Comparison of ENCODE assay signal across 15 cellular contexts in the genomic region with DNA sequence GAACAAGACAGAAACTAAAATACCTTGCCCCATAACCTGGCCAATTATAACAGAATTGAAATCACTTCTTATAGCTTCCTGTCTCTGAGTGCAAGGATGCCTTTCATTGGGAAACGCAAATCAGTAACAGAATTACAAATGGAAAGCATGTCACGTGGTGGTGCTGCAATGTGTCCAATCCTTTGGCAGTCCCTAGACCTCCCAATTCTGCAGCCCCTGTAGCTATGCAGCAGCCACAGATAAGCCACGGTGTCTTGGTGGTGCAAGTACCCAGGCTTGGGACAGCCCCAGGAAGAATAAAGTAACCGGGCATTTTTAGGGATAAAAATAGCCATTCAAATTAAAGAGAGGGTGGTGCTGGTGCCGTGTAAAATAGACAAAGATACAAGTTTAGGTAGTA.
DNase-seq lines count a peak whose midpoint lies in the region; ATAC-seq and TF ChIP-seq lines count a peak whose summit lies in the region.
"Had no signal": no experiment of that assay in that cellular context is flagged by ENCODE, and none has a peak within 500 bp of the region (broad histone marks: within the 10 kb centered on the region; RNA-seq: fewer than 3 reads in every experiment).

No MANE protein-coding gene starts in this region.

- H3F3A ChIP-seq in SK-N-SH (replicated peaks; ENCODE audit: insufficient read depth), result peaks cover 33% of the 10 kb centered on the region

- H3K9me3 ChIP-seq in cardiac muscle cell (ENCODE audit: low read depth) (no peaks in the 10 kb centered on the region), SK-N-SH (no peaks in the 10 kb centered on the region), hepatocyte (ENCODE audit: low read depth) (no peaks in the 10 kb centered on the region), uterus (no peaks in the 10 kb centered on the region)

- H3K4me1 ChIP-seq in cardiac muscle cell (ENCODE audit: low read depth) (peaks cover 16% of the 10 kb centered on the region), SK-N-SH (ENCODE audit: control insufficient read depth in 1 of 2, insufficient read depth in 2 of 2, low read depth in 1 of 2, low read length in 1 of 2) (peaks cover 0 to 42% of the 10 kb centered on the region in 2 experiments; a peak in 2 of 4 replicates), hepatocyte (ENCODE audit: insufficient read depth) (peaks cover 9% of the 10 kb centered on the region), uterus (no peaks in the 10 kb centered on the region)

- TF ChIP-seq POLR2A in uterus (IDR thresholded peaks at IDR 0.05), result no peak

- no peak for TF ChIP-seq EP300 in SK-N-SH (IDR thresholded peaks at IDR 0.05; ENCODE audit: borderline replicate concordance in 1 of 2, low read depth in 1 of 2, low read length in 1 of 2)

- H3K4me2 ChIP-seq in SK-N-SH (peak overlapping the region; percentile 71), hepatocyte (peak overlapping the region; percentile 43)

- H3K9ac ChIP-seq in SK-N-SH, result peak overlapping the region; percentile 87

- peak overlapping the region; percentile 43; the same call in 1 of the 2 replicates for H2AFZ ChIP-seq in SK-N-SH (ENCODE audit: low read depth)
- no peak overlapping the region for H2AFZ ChIP-seq in hepatocyte

- no peak overlapping the region for H3K4me3 ChIP-seq in cardiac muscle cell
- peak overlapping the region; percentile 32 to 49; a peak in 3 of 4 replicates for H3K4me3 ChIP-seq in SK-N-SH (ENCODE audit: low read depth in 2 of 2, low read length in 1 of 2)
- no peak overlapping the region for H3K4me3 ChIP-seq in hepatocyte
- H3K4me3 ChIP-seq in uterus, result peak overlapping the region in 1 of 2 donors; percentile 9

- H3K27ac ChIP-seq in cardiac muscle cell (peak overlapping the region; percentile 87), SK-N-SH (ENCODE audit: low read depth in 2 of 2, low read length in 1 of 2) (peak overlapping the region; percentile 88 to 100), hepatocyte (peak overlapping the region; percentile 82), uterus (peak overlapping the region; percentile 77 to 92)

- DNase-seq in cardiac muscle cell (ENCODE audit: low read depth in 1 of 2, low spot score in 1 of 2) (peak in 1 of 2 donors; percentile 5), Right ventricle myocardium inferior (ENCODE audit: missing footprints) (no peak), SK-N-SH (no peak), hepatocyte (ENCODE audit: low spot score) (no peak), uterus (no peak), DMS79 (lab: John Stamatoyannopoulos, UW) (no peak)
- DNase-seq: 8988T; activated B cell treated with CpG ODN at 0.5 μM for 24 hours; cortex of kidney; DMS53; NCI-H2171 treated with DMSO at 0.1 percent for 48 hours; SHP77; stimulated activated naive CD4-positive, alpha-beta T cell treated with Interleukin-2 at 50 U/mL for 16 hours had no signal

- H3K9me2 ChIP-seq in SK-N-SH (no peaks in the 10 kb centered on the region), hepatocyte (replicated peaks; ENCODE audit: insufficient read depth) (no peaks in the 10 kb centered on the region)

- intact Hi-C loops in Right ventricle myocardium inferior (cut with DNase I), result no loop called here
- intact Hi-C loops in uterus (cut with DNase I; ENCODE audit: low total_unique reads), result no loop called here

- TF ChIP-seq RAD21 in SK-N-SH (IDR thresholded peaks at IDR 0.05; ENCODE audit: low read length), result no peak

- TF ChIP-seq CTCF in cardiac muscle cell (IDR thresholded peaks at IDR 0.05; ENCODE audit: low read depth, low read length) (no peak), SK-N-SH (IDR thresholded peaks at IDR 0.05) (no peak), hepatocyte (IDR thresholded peaks at IDR 0.05; ENCODE audit: poor library complexity) (no peak), uterus (IDR thresholded peaks at IDR 0.05) (no peak)

- CTCF ChIA-PET in SK-N-SH (lab: Yijun Ruan, JAX), result no interaction called here

- ATAC-seq in Right ventricle myocardium inferior, result no peak
- ATAC-seq in activated CD4-positive, CD25-positive, alpha-beta regulatory T cell treated with anti-CD3 and anti-CD28 coated beads, Interleukin-2, amount 50 U/mL, for 24 hours, result no peak
- ATAC-seq in GM21526 (IDR thresholded peaks at IDR 0.05; ENCODE audit: low FRiP score, unreplicated experiment), result no peak

- POLR2A ChIA-PET in SK-N-SH (lab: Yijun Ruan, JAX), result no interaction called here

- H3K79me2 ChIP-seq in SK-N-SH (ENCODE audit: insufficient read depth), result no peaks in the 10 kb centered on the region
- no peaks in the 10 kb centered on the region for H3K79me2 ChIP-seq in hepatocyte

- H3K36me3 ChIP-seq in cardiac muscle cell, result no peaks in the 10 kb centered on the region
- no peaks in the 10 kb centered on the region for H3K36me3 ChIP-seq in SK-N-SH (replicated peaks in 1 of 2; ENCODE audit: control insufficient read depth in 1 of 2, insufficient read depth in 2 of 2, low read length in 1 of 2)
- no peaks in the 10 kb centered on the region for H3K36me3 ChIP-seq in hepatocyte (replicated peaks; ENCODE audit: insufficient read depth, low read depth)
- H3K36me3 ChIP-seq in uterus, result no peaks in the 10 kb centered on the region

- H4K20me1 ChIP-seq in SK-N-SH (ENCODE audit: insufficient read depth), result no peaks in the 10 kb centered on the region
- no peaks in the 10 kb centered on the region for H4K20me1 ChIP-seq in hepatocyte (ENCODE audit: insufficient read depth, poor library complexity, severe bottlenecking)

- H3K27me3 ChIP-seq in cardiac muscle cell (no peaks in the 10 kb centered on the region), SK-N-SH (ENCODE audit: insufficient read depth) (no peaks in the 10 kb centered on the region), hepatocyte (no peaks in the 10 kb centered on the region), uterus (no peaks in the 10 kb centered on the region)

- WGBS in SK-N-SH (ENCODE audit: low lambda C conversion rate), result 11% methylated on average over 5 of the region's 5 CpGs
- WGBS in hepatocyte (ENCODE audit: low lambda C conversion rate, missing lambda C conversion rate), result 80% methylated on average over 5 of the region's 5 CpGs

TF ChIP-seq in SK-N-SH, 30 proteins besides CTCF, POLR2A, EP300 and RAD21:
- TF ChIP-seq TEAD4 (IDR thresholded peaks at IDR 0.05; ENCODE audit: borderline replicate concordance, insufficient read depth) (no peak), MEF2A (IDR thresholded peaks at IDR 0.05; ENCODE audit: borderline replicate concordance, low read depth) (no peak), SIN3A (IDR thresholded peaks at IDR 0.05; ENCODE audit: borderline replicate concordance, low read depth, low read length) (0 out of 2 replicates have a peak, but pooled peaks have one; percentile 17), TCF12 (IDR thresholded peaks at IDR 0.05) (no peak), CHD2 (IDR thresholded peaks at IDR 0.05; ENCODE audit: low read length, partially characterized antibody) (no peak), NRF1 (IDR thresholded peaks at IDR 0.05; ENCODE audit: low read depth, low read length) (no peak), RCOR1 (IDR thresholded peaks at IDR 0.05; ENCODE audit: low read length) (no peak), FOXM1 (IDR thresholded peaks at IDR 0.05; ENCODE audit: low read depth) (no peak), RXRA (IDR thresholded peaks at IDR 0.05; ENCODE audit: borderline replicate concordance, low read depth) (no peak), EZH2phosphoT487 (IDR thresholded peaks at IDR 0.05; ENCODE audit: borderline replicate concordance, low read depth) (no peak), RFX5 (IDR thresholded peaks at IDR 0.05; ENCODE audit: low read length) (no peak), POLR2AphosphoS5 (IDR thresholded peaks at IDR 0.05; ENCODE audit: low read depth, low read length) (no peak), ELF1 (IDR thresholded peaks at IDR 0.05) (no peak), GABPA (IDR thresholded peaks at IDR 0.05; ENCODE audit: low read depth) (no peak), MXI1 (IDR thresholded peaks at IDR 0.05; ENCODE audit: low read depth, low read length) (no peak), JUND (IDR thresholded peaks at IDR 0.05) (no peak), FOXJ3 (CRISPR knock-in tag; IDR thresholded peaks at IDR 0.05) (no peak), TAF1 (IDR thresholded peaks at IDR 0.05; ENCODE audit: borderline replicate concordance, low read depth, low read length) (no peak), NFIC (IDR thresholded peaks at IDR 0.05; ENCODE audit: borderline replicate concordance) (no peak)
- TF ChIP-seq, protein P1, sequence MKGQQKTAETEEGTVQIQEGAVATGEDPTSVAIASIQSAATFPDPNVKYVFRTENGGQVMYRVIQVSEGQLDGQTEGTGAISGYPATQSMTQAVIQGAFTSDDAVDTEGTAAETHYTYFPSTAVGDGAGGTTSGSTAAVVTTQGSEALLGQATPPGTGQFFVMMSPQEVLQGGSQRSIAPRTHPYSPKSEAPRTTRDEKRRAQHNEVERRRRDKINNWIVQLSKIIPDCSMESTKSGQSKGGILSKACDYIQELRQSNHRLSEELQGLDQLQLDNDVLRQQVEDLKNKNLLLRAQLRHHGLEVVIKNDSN (IDR thresholded peaks at IDR 0.05; ENCODE audit: borderline replicate concordance, low read depth), result peak; percentile 86; the same call in 1 of the 2 replicates
- TF ChIP-seq, protein P2, sequence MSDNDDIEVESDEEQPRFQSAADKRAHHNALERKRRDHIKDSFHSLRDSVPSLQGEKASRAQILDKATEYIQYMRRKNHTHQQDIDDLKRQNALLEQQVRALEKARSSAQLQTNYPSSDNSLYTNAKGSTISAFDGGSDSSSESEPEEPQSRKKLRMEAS (IDR thresholded peaks at IDR 0.05; ENCODE audit: low read depth), result peak; percentile 66; the same call in 1 of the 2 replicates
- TF ChIP-seq, protein P3, sequence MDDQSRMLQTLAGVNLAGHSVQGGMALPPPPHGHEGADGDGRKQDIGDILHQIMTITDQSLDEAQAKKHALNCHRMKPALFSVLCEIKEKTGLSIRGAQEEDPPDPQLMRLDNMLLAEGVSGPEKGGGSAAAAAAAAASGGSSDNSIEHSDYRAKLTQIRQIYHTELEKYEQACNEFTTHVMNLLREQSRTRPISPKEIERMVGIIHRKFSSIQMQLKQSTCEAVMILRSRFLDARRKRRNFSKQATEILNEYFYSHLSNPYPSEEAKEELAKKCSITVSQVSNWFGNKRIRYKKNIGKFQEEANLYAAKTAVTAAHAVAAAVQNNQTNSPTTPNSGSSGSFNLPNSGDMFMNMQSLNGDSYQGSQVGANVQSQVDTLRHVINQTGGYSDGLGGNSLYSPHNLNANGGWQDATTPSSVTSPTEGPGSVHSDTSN (IDR thresholded peaks at IDR 0.05), result no peak
TF ChIP-seq in SK-N-SH: peak in this region for 3.

Comparison
In these comparisons a context has a peak if more than half of its experiments do, and no peak if none do; other contexts are left out.
1. H3K4me3 ChIP-seq: peak in SK-N-SH (2 of 2); none in cardiac muscle cell (single experiment) and hepatocyte (single experiment).
2. Peak in every context shown above with its lines, with median percentiles within 50 percentile points of each other: H3K27ac ChIP-seq.